In the genomic region with DNA sequence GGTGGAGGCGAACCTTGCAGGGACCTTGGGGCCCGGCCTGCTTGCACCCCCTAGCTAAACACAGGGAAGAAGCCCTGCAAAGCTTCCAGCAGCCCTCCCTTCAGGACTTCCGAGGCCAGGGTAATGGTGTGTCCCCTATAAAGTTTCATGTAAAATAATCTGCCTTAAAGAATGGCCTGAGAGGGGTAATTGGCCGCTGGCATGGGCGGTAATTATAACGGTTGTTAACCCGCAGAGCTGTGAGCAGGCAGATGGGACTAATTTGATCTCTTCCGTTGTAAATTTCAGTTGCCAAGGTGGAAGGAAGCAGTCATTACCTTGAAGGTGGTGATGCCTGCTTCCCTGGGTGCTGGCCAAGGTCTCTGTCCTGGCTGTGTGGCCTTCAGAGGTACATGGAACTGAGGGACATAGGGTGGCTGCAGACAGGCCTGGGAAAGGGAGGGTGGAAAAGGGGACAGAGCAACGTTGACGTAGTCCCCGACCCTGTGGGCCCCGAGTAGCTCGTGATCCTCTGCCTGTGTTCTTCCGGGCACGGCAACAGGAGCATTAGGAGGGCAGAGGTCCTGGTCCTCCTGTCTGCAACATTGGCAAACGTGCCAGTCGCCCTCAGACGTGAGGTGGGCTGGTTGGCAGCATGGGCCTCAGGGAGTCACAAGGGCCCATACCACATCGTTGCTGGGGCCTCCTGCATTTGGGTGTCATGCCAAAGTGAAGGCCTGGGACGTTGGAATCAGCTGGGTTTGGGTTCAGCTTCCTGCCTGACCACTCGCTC, we compare ENCODE assay signal across 19 cellular contexts.
DNase-seq lines count a peak whose midpoint lies in the region; ATAC-seq, FAIRE-seq and TF ChIP-seq lines count a peak whose summit lies in the region.
"Had no signal": no experiment of that assay in that cellular context is flagged by ENCODE, and none has a peak within 500 bp of the region (broad histone marks: within the 10 kb centered on the region; RNA-seq: fewer than 3 reads in every experiment).

No MANE protein-coding gene starts in this region.

- peaks cover 20% of the 10 kb centered on the region for H3K9me3 ChIP-seq in left ventricle myocardium inferior (replicated peaks)
- H3K9me3 ChIP-seq in heart right ventricle, result peaks cover 0 to 35% (median 14%) of the 10 kb centered on the region in 11 donors
- peaks cover 14% of the 10 kb centered on the region for H3K9me3 ChIP-seq in lower lobe of right lung
- H3K9me3 ChIP-seq: MG63 had no signal

- ATAC-seq in heart right ventricle, result no peak
- no peak for ATAC-seq in lower lobe of right lung
- ATAC-seq in HG03342 (IDR thresholded peaks at IDR 0.05; ENCODE audit: unreplicated experiment), result no peak

- 87 to 89% methylated on average over 21 of the region's 21 CpGs for WGBS in heart right ventricle, 2 donors

- H3K36me3 ChIP-seq in left ventricle myocardium inferior, result no peaks in the 10 kb centered on the region
- no peaks in the 10 kb centered on the region for H3K36me3 ChIP-seq in heart right ventricle
- no peaks in the 10 kb centered on the region for H3K36me3 ChIP-seq in lower lobe of right lung
- no peaks in the 10 kb centered on the region for H3K36me3 ChIP-seq in H7 (replicated peaks; ENCODE audit: control insufficient read depth, insufficient read depth, low read length)
- H3K36me3 ChIP-seq: MG63 had no signal

- H3K27me3 ChIP-seq in left ventricle myocardium inferior (ENCODE audit: low read depth) (no peaks in the 10 kb centered on the region), heart right ventricle (no peaks in the 10 kb centered on the region), lower lobe of right lung (ENCODE audit: low read depth) (no peaks in the 10 kb centered on the region), H7 (ENCODE audit: control insufficient read depth, insufficient read depth, low read length) (no peaks in the 10 kb centered on the region)
- H3K27me3 ChIP-seq: MG63 had no signal

- no peak for TF ChIP-seq CTCF in left ventricle myocardium inferior (IDR thresholded peaks at IDR 0.05; ENCODE audit: borderline replicate concordance)
- TF ChIP-seq CTCF in heart right ventricle (IDR thresholded peaks at IDR 0.05), result no peak
- TF ChIP-seq CTCF in lower lobe of right lung (IDR thresholded peaks at IDR 0.05), result no peak

- intact Hi-C loops in left ventricle myocardium inferior (cut with micrococcal nuclease), result no loop called here
- intact Hi-C loops in heart right ventricle (cut with DNase I), result no loop called here
- intact Hi-C loops in lower lobe of right lung (cut with DNase I), result no loop called here

- DNase-seq in left ventricle myocardium inferior, result peak; percentile 7
- DNase-seq in heart right ventricle, result no peak
- peak; percentile 14 to 33 for DNase-seq in cerebellar nuclear complex (lab: John Stamatoyannopoulos, UW)
- DNase-seq in lower lobe of right lung, result peak; percentile 25
- no peak for DNase-seq in COLO829 (ENCODE audit: low spot score)
- no peak for DNase-seq in H7
- no peak for DNase-seq in GM12891 (ENCODE audit: insufficient read length, low spot score)
- DNase-seq: DMS79, HCEC 1CT, Karpas-422, MG63, NCI-H1105, NCI-H1694, NCI-H2171, NCI-H446, NCI-H774, PC-9 had no signal

- H3K27ac ChIP-seq in left ventricle myocardium inferior (replicated peaks) (no peak overlapping the region), heart right ventricle (no peak overlapping the region), lower lobe of right lung (no peak overlapping the region)
- H3K27ac ChIP-seq: C4-2B, PC-9 had no signal

- H3K4me3 ChIP-seq in left ventricle myocardium inferior, result no peak overlapping the region
- no peak overlapping the region for H3K4me3 ChIP-seq in heart right ventricle
- H3K4me3 ChIP-seq in lower lobe of right lung, result no peak overlapping the region
- no peak overlapping the region for H3K4me3 ChIP-seq in H7 (ENCODE audit: insufficient read depth, low read depth, low read length)
- H3K4me3 ChIP-seq: MG63, PC-9 had no signal

- TF ChIP-seq POLR2A in GM12891 (IDR thresholded peaks at IDR 0.05; ENCODE audit: low read depth, low read length), result no peak

- no peak for FAIRE-seq in GM12891 (lab: Jason Lieb, UNC)

- no peaks in the 10 kb centered on the region for H3K4me1 ChIP-seq in left ventricle myocardium inferior
- H3K4me1 ChIP-seq in heart right ventricle, result no peaks in the 10 kb centered on the region
- H3K4me1 ChIP-seq in lower lobe of right lung, result no peaks in the 10 kb centered on the region

TF ChIP-seq in GM12891, 5 proteins besides CTCF, POLR2A, EP300 and RAD21:
- TF ChIP-seq POLR2AphosphoS5 (IDR thresholded peaks at IDR 0.05; ENCODE audit: low read depth, low read length) (no peak), SPI1 (IDR thresholded peaks at IDR 0.05; ENCODE audit: low read depth, low read length) (no peak), TAF1 (IDR thresholded peaks at IDR 0.05; ENCODE audit: low read depth, low read length) (no peak), POU2F2 (IDR thresholded peaks at IDR 0.05; ENCODE audit: low read depth, low read length) (no peak), PAX5 (IDR thresholded peaks at IDR 0.05; ENCODE audit: insufficient read depth, low read length, severe bottlenecking) (no peak)

Comparison
In these comparisons a context has a peak if more than half of its experiments do, and no peak if none do; other contexts are left out.
1. DNase-seq: peak in left ventricle myocardium inferior (single experiment), cerebellar nuclear complex (2 of 2) and lower lobe of right lung (single experiment); none in heart right ventricle (0 of 2), COLO829 (single experiment), H7 (single experiment) and GM12891 (single experiment).